ENCODE assay signal across 1 cellular context in genomic region chr21:42973309-42973990, GRCh38.
A peak's percentile ranks its signal among the peaks of the same experiment; 100 is the strongest.
TF ChIP-seq lines count a peak whose summit lies in the region.

No MANE protein-coding gene starts in this region.

TF ChIP-seq in HepG2, 621 proteins besides CTCF, POLR2A, EP300 and RAD21 (continued from another document and continues in another):
- TF ChIP-seq PRDM15 (CRISPR knock-in tag; IDR thresholded peaks at IDR 0.05) (no peak), ZFP91 (CRISPR knock-in tag; IDR thresholded peaks at IDR 0.05; ENCODE audit: borderline replicate concordance) (0 out of 2 replicates have a peak, but pooled peaks have one; percentile 13), PCBP1 (IDR thresholded peaks at IDR 0.05; ENCODE audit: borderline replicate concordance, low read depth, low read length) (no peak), HIVEP1 (CRISPR knock-in tag; IDR thresholded peaks at IDR 0.05) (0 out of 2 replicates have a peak, but pooled peaks have one; percentile 13), PATZ1 (CRISPR knock-in tag; IDR thresholded peaks at IDR 0.05) (no peak), ZMYM4 (CRISPR knock-in tag; IDR thresholded peaks at IDR 0.05) (no peak), ZEB1 (IDR thresholded peaks at IDR 0.05; ENCODE audit: insufficient replicate concordance, low read depth) (peak; percentile 79), ELF3 (CRISPR knock-in tag; IDR thresholded peaks at IDR 0.05) (no peak), USF2 (IDR thresholded peaks at IDR 0.05; ENCODE audit: low read depth, low read length) (0 out of 2 replicates have a peak, but pooled peaks have one; percentile 10), USF2 (CRISPR knock-in tag; IDR thresholded peaks at IDR 0.05; ENCODE audit: borderline replicate concordance) (no peak), FOXC1 (CRISPR knock-in tag; IDR thresholded peaks at IDR 0.05; ENCODE audit: borderline replicate concordance) (peak; percentile 62; the same call in 1 of the 2 replicates), AKAP8 (CRISPR knock-in tag; IDR thresholded peaks at IDR 0.05) (no peak), ZNF205 (CRISPR knock-in tag; IDR thresholded peaks at IDR 0.05) (no peak), AKNA (CRISPR knock-in tag; IDR thresholded peaks at IDR 0.05; ENCODE audit: borderline replicate concordance) (no peak), DPF2 (CRISPR knock-in tag; IDR thresholded peaks at IDR 0.05; ENCODE audit: borderline replicate concordance, low read depth) (no peak), RFX3 (CRISPR knock-in tag; IDR thresholded peaks at IDR 0.05) (no peak), ZNF501 (CRISPR knock-in tag; IDR thresholded peaks at IDR 0.05) (no peak; the same call in 1 of the 2 replicates), HMG20A (CRISPR knock-in tag; IDR thresholded peaks at IDR 0.05; ENCODE audit: borderline replicate concordance) (no peak), HNF1A (IDR thresholded peaks at IDR 0.05; ENCODE audit: low read depth) (no peak), HNF1A (CRISPR knock-in tag; IDR thresholded peaks at IDR 0.05; ENCODE audit: borderline replicate concordance) (no peak), NFKBIZ (CRISPR knock-in tag; IDR thresholded peaks at IDR 0.05) (no peak), ZNF280B (CRISPR knock-in tag; IDR thresholded peaks at IDR 0.05; ENCODE audit: borderline replicate concordance) (peak; percentile 39; the same call in 1 of the 2 replicates), ZNF256 (CRISPR knock-in tag; conservative IDR thresholded peaks at IDR 0.05) (no peak), ZNF446 (CRISPR knock-in tag; IDR thresholded peaks at IDR 0.05) (no peak), NCOA2 (CRISPR knock-in tag; IDR thresholded peaks at IDR 0.05) (no peak), FOXK2 (IDR thresholded peaks at IDR 0.05) (no peak), RAD51 (IDR thresholded peaks at IDR 0.05; ENCODE audit: borderline replicate concordance) (no peak), ZNF772 (CRISPR knock-in tag; IDR thresholded peaks at IDR 0.05) (no peak), ZFP1 (CRISPR knock-in tag; IDR thresholded peaks at IDR 0.05) (no peak), MAZ (IDR thresholded peaks at IDR 0.05; ENCODE audit: borderline replicate concordance, low read depth, low read length) (no peak), MAZ (CRISPR knock-in tag; IDR thresholded peaks at IDR 0.05; ENCODE audit: low read depth) (no peak), ZNF101 (CRISPR knock-in tag; IDR thresholded peaks at IDR 0.05; ENCODE audit: borderline replicate concordance, low read depth) (no peak), STAG1 (CRISPR knock-in tag; IDR thresholded peaks at IDR 0.05) (no peak)
